ENCODE assay signal across 8 cellular contexts in genomic region chr7:139620676-139621344, GRCh38.
DNase-seq lines count a peak whose midpoint lies in the region; ATAC-seq, FAIRE-seq and TF ChIP-seq lines count a peak whose summit lies in the region.

No MANE protein-coding gene starts in this region.

- no peaks in the 10 kb centered on the region for H3K9me3 Mint-ChIP-seq in activated CD4-positive, alpha-beta T cell treated with anti-CD3 and anti-CD28 coated beads, Interleukin-2, amount 10 ng/mL, durations not matched to agents 24 days and 14 days
- no peaks in the 10 kb centered on the region for H3K9me3 Mint-ChIP-seq in osteocyte (ENCODE audit: unreplicated experiment)

- H3K4me1 ChIP-seq in DND-41 (ENCODE audit: insufficient read depth, low read length) (peaks cover 7% of the 10 kb centered on the region), H1 (replicated peaks in 1 of 4; ENCODE audit: control insufficient read depth in 3 of 4, insufficient read depth in 4 of 4, low read length in 3 of 4) (no peaks in the 10 kb centered on the region; a peak in 1 of 7 replicates)

- FAIRE-seq in H1 (lab: Jason Lieb, UNC) = peak; percentile 83

- H2BK120ac ChIP-seq in H1 (replicated peaks; ENCODE audit: low read depth, low read length) = no peak overlapping the region

- H3K79me1 ChIP-seq in H1 (ENCODE audit: low read depth, low read length) = no peaks in the 10 kb centered on the region

- H2AK5ac ChIP-seq in H1 (ENCODE audit: low read depth, low read length) = no peak overlapping the region

- POLR2A ChIA-PET in H1 (lab: Charles Lee; ENCODE audit: partially characterized antibody) = no interaction called here

- H2BK15ac ChIP-seq in H1 (ENCODE audit: low read length) = no peak overlapping the region

- WGBS in H1 (ENCODE audit: extremely low coverage in 1 of 2, insufficient coverage in 1 of 2, insufficient read length in 1 of 2, insufficient replicate concordance in 2 of 2, low coverage in 1 of 2, low lambda C conversion rate in 2 of 2, missing lambda C conversion rate in 1 of 2), 2 experiments = 67% methylated on average over 10 of the region's 10 CpGs; no CpG with 5 or more reads in 1 of the 2 experiments

- DNase-seq in DND-41 (peak; percentile 59), NB4 (ENCODE audit: low read depth) (peak; percentile 75), H1 (ENCODE audit: low read depth in 1 of 2, low spot score in 2 of 2) (peak in 1 of 2 experiments; percentile 93), osteocyte (ENCODE audit: extremely low spot score, unreplicated experiment) (no peak)
- DNase-seq in activated CD4-positive, alpha-beta T cell treated with anti-CD3 and anti-CD28 coated beads, Interleukin-2, amount 10 ng/mL, durations not matched to agents 24 days and 14 days = peak; percentile 87

- H3K4ac ChIP-seq in H1 (replicated peaks; ENCODE audit: insufficient read length, low read depth, low read length) = no peak overlapping the region

- peaks cover 21% of the 10 kb centered on the region for H3K4me1 Mint-ChIP-seq in activated CD4-positive, alpha-beta T cell treated with anti-CD3 and anti-CD28 coated beads, Interleukin-2, amount 10 ng/mL, durations not matched to agents 24 days and 14 days
- peaks cover 3% of the 10 kb centered on the region for H3K4me1 Mint-ChIP-seq in osteocyte (ENCODE audit: unreplicated experiment)

- H4K20me1 ChIP-seq in DND-41 (ENCODE audit: insufficient read depth, low read length) (no peaks in the 10 kb centered on the region), H1 (replicated peaks in 1 of 2; ENCODE audit: control insufficient read depth in 1 of 2, insufficient read depth in 2 of 2, low read length in 2 of 2) (no peaks in the 10 kb centered on the region)

- H3K14ac ChIP-seq in H1 (ENCODE audit: insufficient read length) = no peak overlapping the region

- no peaks in the 10 kb centered on the region for H3K27me3 Mint-ChIP-seq in activated CD4-positive, alpha-beta T cell treated with anti-CD3 and anti-CD28 coated beads, Interleukin-2, amount 10 ng/mL, durations not matched to agents 24 days and 14 days
- no peaks in the 10 kb centered on the region for H3K27me3 Mint-ChIP-seq in osteocyte (ENCODE audit: unreplicated experiment)

- peaks cover 31% of the 10 kb centered on the region for H3K36me3 Mint-ChIP-seq in activated CD4-positive, alpha-beta T cell treated with anti-CD3 and anti-CD28 coated beads, Interleukin-2, amount 10 ng/mL, durations not matched to agents 24 days and 14 days (ENCODE audit: low read depth)
- H3K36me3 Mint-ChIP-seq in osteocyte (ENCODE audit: unreplicated experiment) = peaks cover 59% of the 10 kb centered on the region

- H3K9ac ChIP-seq in DND-41 (ENCODE audit: low read depth, low read length) (no peak overlapping the region), H1 (replicated peaks in 1 of 4; ENCODE audit: extremely low read depth in 1 of 4, low read depth in 3 of 4, low read length in 3 of 4) (no peak overlapping the region)

- no peak overlapping the region for H3K4me3 ChIP-seq in DND-41 (ENCODE audit: low read depth in 1 of 2, low read length in 2 of 2)
- no peak overlapping the region for H3K4me3 ChIP-seq in NB4 (ENCODE audit: low read depth, low read length)
- H3K4me3 ChIP-seq in H1 (ENCODE audit: extremely low read depth in 1 of 4, insufficient read depth in 2 of 4, low read depth in 3 of 4, low read length in 4 of 4) = no peak overlapping the region

- H3K27me3 ChIP-seq in DND-41 (ENCODE audit: insufficient read depth, low read length, poor library complexity) (no peaks in the 10 kb centered on the region), H1 (replicated peaks in 1 of 4; ENCODE audit: control insufficient read depth in 3 of 4, extremely low read depth in 1 of 4, insufficient read depth in 3 of 4, low read length in 3 of 4) (no peaks in the 10 kb centered on the region)

- H2AFZ ChIP-seq in DND-41 (ENCODE audit: low read depth, low read length) (no peak overlapping the region), H1 (ENCODE audit: low read length) (no peak overlapping the region)

- no peak overlapping the region for H3K4me2 ChIP-seq in DND-41 (ENCODE audit: insufficient read depth, low read length)
- no peak overlapping the region for H3K4me2 ChIP-seq in H1 (ENCODE audit: insufficient read depth in 1 of 2, low read depth in 2 of 2, low read length in 2 of 2)

- no peak overlapping the region for H3K56ac ChIP-seq in H1 (replicated peaks; ENCODE audit: insufficient read length, low read depth, low read length)

- no peak overlapping the region for H3K27ac ChIP-seq in DND-41 (ENCODE audit: low read length)
- H3K27ac ChIP-seq in H1 (ENCODE audit: low read depth, low read length) = no peak overlapping the region

- no peaks in the 10 kb centered on the region for H3K23me2 ChIP-seq in H1 (ENCODE audit: low read depth, low read length)

- H2BK5ac ChIP-seq in H1 (ENCODE audit: low read depth, low read length) = no peak overlapping the region

- H4K91ac ChIP-seq in H1 (replicated peaks; ENCODE audit: insufficient read length, low read length) = no peak overlapping the region

- no peak overlapping the region for H2BK20ac ChIP-seq in H1 (ENCODE audit: low read length)

- no peak for TF ChIP-seq EP300 in H1 (IDR thresholded peaks at IDR 0.05; ENCODE audit: borderline replicate concordance in 1 of 2, low read depth in 2 of 2, low read length in 2 of 2)

- TF ChIP-seq POLR2A in NB4 (IDR thresholded peaks at IDR 0.05; ENCODE audit: extremely low read depth, insufficient read length) = no peak
- no peak for TF ChIP-seq POLR2A in H1 (IDR thresholded peaks at IDR 0.05; ENCODE audit: control extremely low read depth in 1 of 2, low read depth in 2 of 2, low read length in 2 of 2)

- CTCF ChIA-PET in H1 (lab: Charles Lee; ENCODE audit: partially characterized antibody) = interaction anchor here (0.7 to 8.5 kb wide), 52 partner anchors 10 to 683 kb away, joined by 3 to 111 read pairs (median 4); partner anchors contain the start of gene HIPK2

- TF ChIP-seq CTCF in DND-41 (IDR thresholded peaks at IDR 0.05; ENCODE audit: borderline replicate concordance, extremely low read depth, low read length, poor library complexity, severe bottlenecking) (peak; percentile 77), NB4 (IDR thresholded peaks at IDR 0.05; ENCODE audit: low read depth, low read length) (peak; percentile 97), H1 (IDR thresholded peaks at IDR 0.05; ENCODE audit: control extremely low read depth in 1 of 3, insufficient read depth in 1 of 3, low read depth in 1 of 3, low read length in 3 of 3) (peak; percentile 88 to 90 (median 90)), osteocyte (IDR thresholded peaks at IDR 0.05) (peak; percentile 62)

- H3K18ac ChIP-seq in H1 (ENCODE audit: extremely low read depth, low read length) = no peak overlapping the region

- no peak overlapping the region for H2BK12ac ChIP-seq in H1 (ENCODE audit: low read depth, low read length)

- no peak overlapping the region for H4K5ac ChIP-seq in H1 (ENCODE audit: insufficient read length, low read depth, low read length)

- H3K23ac ChIP-seq in H1 (ENCODE audit: insufficient read length) = no peak overlapping the region

- no peaks in the 10 kb centered on the region for H3K79me2 ChIP-seq in DND-41 (ENCODE audit: insufficient read depth, low read length)
- H3K79me2 ChIP-seq in H1 (ENCODE audit: control insufficient read depth in 1 of 2, insufficient read depth in 2 of 2, low read length in 2 of 2) = no peaks in the 10 kb centered on the region

- ATAC-seq in DND-41 (ENCODE audit: insufficient read depth, low read depth) = peak; percentile 78
- peak; percentile 64 for ATAC-seq in GM21576 (IDR thresholded peaks at IDR 0.05; ENCODE audit: unreplicated experiment)
- ATAC-seq in GM18861 (IDR thresholded peaks at IDR 0.05; ENCODE audit: unreplicated experiment) = no peak
- ATAC-seq in GM18519 (IDR thresholded peaks at IDR 0.05; ENCODE audit: low FRiP score, unreplicated experiment) = no peak

- H4K8ac ChIP-seq in H1 (ENCODE audit: extremely low read depth, insufficient read depth, low read length) = no peak overlapping the region

- no peak overlapping the region for H3K4me3 Mint-ChIP-seq in activated CD4-positive, alpha-beta T cell treated with anti-CD3 and anti-CD28 coated beads, Interleukin-2, amount 10 ng/mL, durations not matched to agents 24 days and 14 days
- no peak overlapping the region for H3K4me3 Mint-ChIP-seq in osteocyte (ENCODE audit: unreplicated experiment)

- TF ChIP-seq RAD21 in H1 (IDR thresholded peaks at IDR 0.05 in 1 of 2, conservative IDR thresholded peaks at IDR 0.05 in 1 of 2; ENCODE audit: low read depth in 2 of 2, low read length in 2 of 2) = peak; percentile 90 to 93

- H3K9me3 ChIP-seq in DND-41 (ENCODE audit: insufficient read depth, low read length, severe bottlenecking) = no peaks in the 10 kb centered on the region
- H3K9me3 ChIP-seq in H1 (ENCODE audit: insufficient read depth in 2 of 2, low read depth in 1 of 2, low read length in 1 of 2) = no peaks in the 10 kb centered on the region

- intact Hi-C loops in activated CD4-positive, alpha-beta T cell treated with anti-CD3 and anti-CD28 coated beads, Interleukin-2, amount 10 ng/mL, durations not matched to agents 24 days and 14 days (cut with micrococcal nuclease) = loop anchor here (2.0 to 5.0 kb wide), 2 partner anchors 18 to 119 kb away; no protein-coding TSS in a partner anchor

- 0 out of 2 replicates have a peak, but pooled peaks cover 4% of the 10 kb centered on the region for H3K36me3 ChIP-seq in DND-41 (ENCODE audit: insufficient read depth, low read length)
- H3K36me3 ChIP-seq in H1 (ENCODE audit: control insufficient read depth in 2 of 4, insufficient read depth in 4 of 4, low read length in 3 of 4) = peaks cover 0 to 6% (median 0%) of the 10 kb centered on the region in 4 experiments; a peak in 3 of 8 replicates

- no peak overlapping the region for H3K27ac Mint-ChIP-seq in activated CD4-positive, alpha-beta T cell treated with anti-CD3 and anti-CD28 coated beads, Interleukin-2, amount 10 ng/mL, durations not matched to agents 24 days and 14 days
- H3K27ac Mint-ChIP-seq in osteocyte (ENCODE audit: unreplicated experiment) = no peak overlapping the region

TF ChIP-seq in H1, 55 proteins besides CTCF, POLR2A, EP300 and RAD21:
- TF ChIP-seq ATF3 (IDR thresholded peaks at IDR 0.05; ENCODE audit: insufficient read depth, low read depth, low read length) (no peak), CEBPB (IDR thresholded peaks at IDR 0.05; ENCODE audit: low read depth, low read length) (peak; percentile 84)

Comparison
In these comparisons a context has a peak if more than half of its experiments do, and no peak if none do; other contexts are left out.
1. ATAC-seq: peak in DND-41 (single experiment) and GM21576 (single experiment); none in GM18861 (single experiment) and GM18519 (single experiment).
2. Peak in every context shown above with its lines, with median percentiles within 50 percentile points of each other: CTCF ChIP-seq.